Comparison of ENCODE assay signal across 2 cellular contexts in the genomic region with DNA sequence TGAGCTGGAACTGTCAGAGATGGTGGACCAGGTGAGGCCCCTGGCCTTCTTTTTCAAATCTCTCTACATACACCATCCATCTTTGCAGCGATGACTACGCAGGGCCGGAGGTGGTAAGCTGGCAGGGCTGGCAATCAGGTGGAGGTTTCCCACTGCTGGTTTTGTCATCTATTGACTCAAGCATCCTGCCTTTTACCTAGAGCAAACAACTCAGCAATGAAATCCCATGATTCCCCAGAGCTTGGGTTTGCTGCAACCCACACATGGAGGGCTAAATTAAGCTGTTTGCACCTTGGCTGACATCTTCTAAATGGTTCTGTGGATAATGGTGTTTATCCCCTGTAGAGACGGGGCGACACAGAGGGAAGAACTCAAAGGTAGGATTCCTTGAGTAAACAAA.
TF ChIP-seq lines count a peak whose summit lies in the region.

No MANE protein-coding gene starts in this region.

TF ChIP-seq in H1, 55 proteins besides CTCF, POLR2A, EP300 and RAD21 (continued from another document and continues in another):
- no peak for TF ChIP-seq FOSL1 (IDR thresholded peaks at IDR 0.05; ENCODE audit: insufficient read depth, low read depth, low read length)
- TF ChIP-seq, protein P1, sequence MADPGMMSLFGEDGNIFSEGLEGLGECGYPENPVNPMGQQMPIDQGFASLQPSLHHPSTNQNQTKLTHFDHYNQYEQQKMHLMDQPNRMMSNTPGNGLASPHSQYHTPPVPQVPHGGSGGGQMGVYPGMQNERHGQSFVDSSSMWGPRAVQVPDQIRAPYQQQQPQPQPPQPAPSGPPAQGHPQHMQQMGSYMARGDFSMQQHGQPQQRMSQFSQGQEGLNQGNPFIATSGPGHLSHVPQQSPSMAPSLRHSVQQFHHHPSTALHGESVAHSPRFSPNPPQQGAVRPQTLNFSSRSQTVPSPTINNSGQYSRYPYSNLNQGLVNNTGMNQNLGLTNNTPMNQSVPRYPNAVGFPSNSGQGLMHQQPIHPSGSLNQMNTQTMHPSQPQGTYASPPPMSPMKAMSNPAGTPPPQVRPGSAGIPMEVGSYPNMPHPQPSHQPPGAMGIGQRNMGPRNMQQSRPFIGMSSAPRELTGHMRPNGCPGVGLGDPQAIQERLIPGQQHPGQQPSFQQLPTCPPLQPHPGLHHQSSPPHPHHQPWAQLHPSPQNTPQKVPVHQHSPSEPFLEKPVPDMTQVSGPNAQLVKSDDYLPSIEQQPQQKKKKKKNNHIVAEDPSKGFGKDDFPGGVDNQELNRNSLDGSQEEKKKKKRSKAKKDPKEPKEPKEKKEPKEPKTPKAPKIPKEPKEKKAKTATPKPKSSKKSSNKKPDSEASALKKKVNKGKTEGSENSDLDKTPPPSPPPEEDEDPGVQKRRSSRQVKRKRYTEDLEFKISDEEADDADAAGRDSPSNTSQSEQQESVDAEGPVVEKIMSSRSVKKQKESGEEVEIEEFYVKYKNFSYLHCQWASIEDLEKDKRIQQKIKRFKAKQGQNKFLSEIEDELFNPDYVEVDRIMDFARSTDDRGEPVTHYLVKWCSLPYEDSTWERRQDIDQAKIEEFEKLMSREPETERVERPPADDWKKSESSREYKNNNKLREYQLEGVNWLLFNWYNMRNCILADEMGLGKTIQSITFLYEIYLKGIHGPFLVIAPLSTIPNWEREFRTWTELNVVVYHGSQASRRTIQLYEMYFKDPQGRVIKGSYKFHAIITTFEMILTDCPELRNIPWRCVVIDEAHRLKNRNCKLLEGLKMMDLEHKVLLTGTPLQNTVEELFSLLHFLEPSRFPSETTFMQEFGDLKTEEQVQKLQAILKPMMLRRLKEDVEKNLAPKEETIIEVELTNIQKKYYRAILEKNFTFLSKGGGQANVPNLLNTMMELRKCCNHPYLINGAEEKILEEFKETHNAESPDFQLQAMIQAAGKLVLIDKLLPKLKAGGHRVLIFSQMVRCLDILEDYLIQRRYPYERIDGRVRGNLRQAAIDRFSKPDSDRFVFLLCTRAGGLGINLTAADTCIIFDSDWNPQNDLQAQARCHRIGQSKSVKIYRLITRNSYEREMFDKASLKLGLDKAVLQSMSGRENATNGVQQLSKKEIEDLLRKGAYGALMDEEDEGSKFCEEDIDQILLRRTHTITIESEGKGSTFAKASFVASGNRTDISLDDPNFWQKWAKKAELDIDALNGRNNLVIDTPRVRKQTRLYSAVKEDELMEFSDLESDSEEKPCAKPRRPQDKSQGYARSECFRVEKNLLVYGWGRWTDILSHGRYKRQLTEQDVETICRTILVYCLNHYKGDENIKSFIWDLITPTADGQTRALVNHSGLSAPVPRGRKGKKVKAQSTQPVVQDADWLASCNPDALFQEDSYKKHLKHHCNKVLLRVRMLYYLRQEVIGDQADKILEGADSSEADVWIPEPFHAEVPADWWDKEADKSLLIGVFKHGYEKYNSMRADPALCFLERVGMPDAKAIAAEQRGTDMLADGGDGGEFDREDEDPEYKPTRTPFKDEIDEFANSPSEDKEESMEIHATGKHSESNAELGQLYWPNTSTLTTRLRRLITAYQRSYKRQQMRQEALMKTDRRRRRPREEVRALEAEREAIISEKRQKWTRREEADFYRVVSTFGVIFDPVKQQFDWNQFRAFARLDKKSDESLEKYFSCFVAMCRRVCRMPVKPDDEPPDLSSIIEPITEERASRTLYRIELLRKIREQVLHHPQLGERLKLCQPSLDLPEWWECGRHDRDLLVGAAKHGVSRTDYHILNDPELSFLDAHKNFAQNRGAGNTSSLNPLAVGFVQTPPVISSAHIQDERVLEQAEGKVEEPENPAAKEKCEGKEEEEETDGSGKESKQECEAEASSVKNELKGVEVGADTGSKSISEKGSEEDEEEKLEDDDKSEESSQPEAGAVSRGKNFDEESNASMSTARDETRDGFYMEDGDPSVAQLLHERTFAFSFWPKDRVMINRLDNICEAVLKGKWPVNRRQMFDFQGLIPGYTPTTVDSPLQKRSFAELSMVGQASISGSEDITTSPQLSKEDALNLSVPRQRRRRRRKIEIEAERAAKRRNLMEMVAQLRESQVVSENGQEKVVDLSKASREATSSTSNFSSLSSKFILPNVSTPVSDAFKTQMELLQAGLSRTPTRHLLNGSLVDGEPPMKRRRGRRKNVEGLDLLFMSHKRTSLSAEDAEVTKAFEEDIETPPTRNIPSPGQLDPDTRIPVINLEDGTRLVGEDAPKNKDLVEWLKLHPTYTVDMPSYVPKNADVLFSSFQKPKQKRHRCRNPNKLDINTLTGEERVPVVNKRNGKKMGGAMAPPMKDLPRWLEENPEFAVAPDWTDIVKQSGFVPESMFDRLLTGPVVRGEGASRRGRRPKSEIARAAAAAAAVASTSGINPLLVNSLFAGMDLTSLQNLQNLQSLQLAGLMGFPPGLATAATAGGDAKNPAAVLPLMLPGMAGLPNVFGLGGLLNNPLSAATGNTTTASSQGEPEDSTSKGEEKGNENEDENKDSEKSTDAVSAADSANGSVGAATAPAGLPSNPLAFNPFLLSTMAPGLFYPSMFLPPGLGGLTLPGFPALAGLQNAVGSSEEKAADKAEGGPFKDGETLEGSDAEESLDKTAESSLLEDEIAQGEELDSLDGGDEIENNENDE (IDR thresholded peaks at IDR 0.05; ENCODE audit: insufficient replicate concordance, low read length), result no peak
- no peak for TF ChIP-seq CEBPB (IDR thresholded peaks at IDR 0.05; ENCODE audit: low read depth, low read length)
- no peak for TF ChIP-seq TAF1 (IDR thresholded peaks at IDR 0.05; ENCODE audit: low read depth, low read length)
- no peak for TF ChIP-seq USF2 (IDR thresholded peaks at IDR 0.05; ENCODE audit: low read length)
- no peak for TF ChIP-seq POU5F1 (IDR thresholded peaks at IDR 0.05; ENCODE audit: low read depth, low read length)
- no peak for TF ChIP-seq PHF8 (conservative IDR thresholded peaks at IDR 0.05; ENCODE audit: low read depth, low read length)
- no peak for TF ChIP-seq CHD2 (IDR thresholded peaks at IDR 0.05; ENCODE audit: low read length)
- no peak for TF ChIP-seq ATF2 (IDR thresholded peaks at IDR 0.05; ENCODE audit: low read length)
- no peak for TF ChIP-seq MAFK (IDR thresholded peaks at IDR 0.05; ENCODE audit: low read depth, low read length)
- TF ChIP-seq SUZ12 (IDR thresholded peaks at IDR 0.05; ENCODE audit: low read length), result no peak
- TF ChIP-seq KDM4A (IDR thresholded peaks at IDR 0.05; ENCODE audit: low read depth, low read length, severe bottlenecking), result no peak

TF ChIP-seq in SK-N-SH treated with all-trans-retinoic acid at 6 μM for 48 hours, 23 proteins besides CTCF, POLR2A, EP300 and RAD21 (continued from another document):
- TF ChIP-seq, protein P2, sequence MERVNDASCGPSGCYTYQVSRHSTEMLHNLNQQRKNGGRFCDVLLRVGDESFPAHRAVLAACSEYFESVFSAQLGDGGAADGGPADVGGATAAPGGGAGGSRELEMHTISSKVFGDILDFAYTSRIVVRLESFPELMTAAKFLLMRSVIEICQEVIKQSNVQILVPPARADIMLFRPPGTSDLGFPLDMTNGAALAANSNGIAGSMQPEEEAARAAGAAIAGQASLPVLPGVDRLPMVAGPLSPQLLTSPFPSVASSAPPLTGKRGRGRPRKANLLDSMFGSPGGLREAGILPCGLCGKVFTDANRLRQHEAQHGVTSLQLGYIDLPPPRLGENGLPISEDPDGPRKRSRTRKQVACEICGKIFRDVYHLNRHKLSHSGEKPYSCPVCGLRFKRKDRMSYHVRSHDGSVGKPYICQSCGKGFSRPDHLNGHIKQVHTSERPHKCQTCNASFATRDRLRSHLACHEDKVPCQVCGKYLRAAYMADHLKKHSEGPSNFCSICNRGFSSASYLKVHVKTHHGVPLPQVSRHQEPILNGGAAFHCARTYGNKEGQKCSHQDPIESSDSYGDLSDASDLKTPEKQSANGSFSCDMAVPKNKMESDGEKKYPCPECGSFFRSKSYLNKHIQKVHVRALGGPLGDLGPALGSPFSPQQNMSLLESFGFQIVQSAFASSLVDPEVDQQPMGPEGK (CRISPR knock-in tag; IDR thresholded peaks at IDR 0.05; ENCODE audit: borderline replicate concordance), result no peak
- TF ChIP-seq TCF4 (CRISPR knock-in tag; IDR thresholded peaks at IDR 0.05; ENCODE audit: borderline replicate concordance), result no peak
- TF ChIP-seq SNAI2 (CRISPR knock-in tag; IDR thresholded peaks at IDR 0.05), result no peak
- no peak for TF ChIP-seq PPARA (CRISPR knock-in tag; IDR thresholded peaks at IDR 0.05; ENCODE audit: borderline replicate concordance)
- no peak for TF ChIP-seq ZNF565 (CRISPR knock-in tag; conservative IDR thresholded peaks at IDR 0.05; ENCODE audit: low read depth)
- TF ChIP-seq, protein P3, sequence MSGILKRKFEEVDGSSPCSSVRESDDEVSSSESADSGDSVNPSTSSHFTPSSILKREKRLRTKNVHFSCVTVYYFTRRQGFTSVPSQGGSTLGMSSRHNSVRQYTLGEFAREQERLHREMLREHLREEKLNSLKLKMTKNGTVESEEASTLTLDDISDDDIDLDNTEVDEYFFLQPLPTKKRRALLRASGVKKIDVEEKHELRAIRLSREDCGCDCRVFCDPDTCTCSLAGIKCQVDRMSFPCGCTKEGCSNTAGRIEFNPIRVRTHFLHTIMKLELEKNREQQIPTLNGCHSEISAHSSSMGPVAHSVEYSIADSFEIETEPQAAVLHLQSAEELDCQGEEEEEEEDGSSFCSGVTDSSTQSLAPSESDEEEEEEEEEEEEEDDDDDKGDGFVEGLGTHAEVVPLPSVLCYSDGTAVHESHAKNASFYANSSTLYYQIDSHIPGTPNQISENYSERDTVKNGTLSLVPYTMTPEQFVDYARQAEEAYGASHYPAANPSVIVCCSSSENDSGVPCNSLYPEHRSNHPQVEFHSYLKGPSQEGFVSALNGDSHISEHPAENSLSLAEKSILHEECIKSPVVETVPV (CRISPR knock-in tag; IDR thresholded peaks at IDR 0.05), result no peak
- no peak for TF ChIP-seq BACH2 (CRISPR knock-in tag; IDR thresholded peaks at IDR 0.05; ENCODE audit: borderline replicate concordance)
- no peak for TF ChIP-seq GLIS3 (CRISPR knock-in tag; IDR thresholded peaks at IDR 0.05)
- no peak for TF ChIP-seq ZNF70 (CRISPR knock-in tag; IDR thresholded peaks at IDR 0.05)
- no peak for TF ChIP-seq ISL1 (CRISPR knock-in tag; IDR thresholded peaks at IDR 0.05)
- TF ChIP-seq ZFP3 (CRISPR knock-in tag; IDR thresholded peaks at IDR 0.05), result no peak
- TF ChIP-seq, protein P4, sequence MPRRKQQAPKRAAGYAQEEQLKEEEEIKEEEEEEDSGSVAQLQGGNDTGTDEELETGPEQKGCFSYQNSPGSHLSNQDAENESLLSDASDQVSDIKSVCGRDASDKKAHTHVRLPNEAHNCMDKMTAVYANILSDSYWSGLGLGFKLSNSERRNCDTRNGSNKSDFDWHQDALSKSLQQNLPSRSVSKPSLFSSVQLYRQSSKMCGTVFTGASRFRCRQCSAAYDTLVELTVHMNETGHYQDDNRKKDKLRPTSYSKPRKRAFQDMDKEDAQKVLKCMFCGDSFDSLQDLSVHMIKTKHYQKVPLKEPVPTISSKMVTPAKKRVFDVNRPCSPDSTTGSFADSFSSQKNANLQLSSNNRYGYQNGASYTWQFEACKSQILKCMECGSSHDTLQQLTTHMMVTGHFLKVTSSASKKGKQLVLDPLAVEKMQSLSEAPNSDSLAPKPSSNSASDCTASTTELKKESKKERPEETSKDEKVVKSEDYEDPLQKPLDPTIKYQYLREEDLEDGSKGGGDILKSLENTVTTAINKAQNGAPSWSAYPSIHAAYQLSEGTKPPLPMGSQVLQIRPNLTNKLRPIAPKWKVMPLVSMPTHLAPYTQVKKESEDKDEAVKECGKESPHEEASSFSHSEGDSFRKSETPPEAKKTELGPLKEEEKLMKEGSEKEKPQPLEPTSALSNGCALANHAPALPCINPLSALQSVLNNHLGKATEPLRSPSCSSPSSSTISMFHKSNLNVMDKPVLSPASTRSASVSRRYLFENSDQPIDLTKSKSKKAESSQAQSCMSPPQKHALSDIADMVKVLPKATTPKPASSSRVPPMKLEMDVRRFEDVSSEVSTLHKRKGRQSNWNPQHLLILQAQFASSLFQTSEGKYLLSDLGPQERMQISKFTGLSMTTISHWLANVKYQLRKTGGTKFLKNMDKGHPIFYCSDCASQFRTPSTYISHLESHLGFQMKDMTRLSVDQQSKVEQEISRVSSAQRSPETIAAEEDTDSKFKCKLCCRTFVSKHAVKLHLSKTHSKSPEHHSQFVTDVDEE (CRISPR knock-in tag; IDR thresholded peaks at IDR 0.05), result no peak
- no peak for TF ChIP-seq ZFP30 (CRISPR knock-in tag; IDR thresholded peaks at IDR 0.05)
- no peak for TF ChIP-seq CSDC2 (CRISPR knock-in tag; IDR thresholded peaks at IDR 0.05)
